34 cellular contexts compared by ENCODE assay signal in genomic region chr14:93316716-93317115, GRCh38. TPM values are rescaled to one million over a fixed set of nuclear protein-coding genes. Genes with fewer than 3 reads are reported as not detected.
DNase-seq lines count a peak whose midpoint lies in the region; ATAC-seq and TF ChIP-seq lines count a peak whose summit lies in the region.
"Had no signal": no experiment of that assay in that cellular context is flagged by ENCODE, and none has a peak within 500 bp of the region (broad histone marks: within the 10 kb centered on the region; RNA-seq: fewer than 3 reads in every experiment).

No MANE protein-coding gene starts in this region.

- H2AFZ ChIP-seq in IMR-90 (replicated peaks; ENCODE audit: low read length, poor library complexity): no peak overlapping the region
- no peak overlapping the region for H2AFZ ChIP-seq in smooth muscle cell (ENCODE audit: low read depth)
- H2AFZ ChIP-seq: PC-9 had no signal

- peaks cover 44% of the 10 kb centered on the region for H3K4me1 Mint-ChIP-seq in activated T-cell treated with anti-CD3 and anti-CD28 coated beads, Interleukin-2, amount 50 U/mL, for 24 hours (ENCODE audit: low read depth)

- CTCF ChIA-PET in IMR-90 (lab: Yijun Ruan, JAX): no interaction called here

- H3K4me1 ChIP-seq in IMR-90 (ENCODE audit: control insufficient read depth, insufficient read depth, low read length): peaks cover 12% of the 10 kb centered on the region
- H3K4me1 ChIP-seq in smooth muscle cell (ENCODE audit: low read depth): peaks cover 3% of the 10 kb centered on the region
- H3K4me1 ChIP-seq in lower lobe of right lung: peaks cover 39% of the 10 kb centered on the region

- H3K9me1 ChIP-seq in IMR-90 (ENCODE audit: insufficient read depth, low read length): peaks cover 8% of the 10 kb centered on the region; the same call in 1 of the 2 replicates

- no peak overlapping the region for H3K27ac Mint-ChIP-seq in activated T-cell treated with anti-CD3 and anti-CD28 coated beads, Interleukin-2, amount 50 U/mL, for 24 hours
- H3K27ac Mint-ChIP-seq: activated CD8-positive, alpha-beta memory T cell treated with anti-CD3 and anti-CD28 coated beads, Interleukin-2, amount 10 ng/mL, durations not matched to agents 7 days and 5 days; memory B cell; nephron progenitor cell; T-helper 17 cell had no signal

- H3K14ac ChIP-seq in IMR-90 (replicated peaks; ENCODE audit: low read depth, low read length): no peak overlapping the region

- dilution Hi-C loops in IMR-90 (cut with HindIII; ENCODE audit: low sequenced_read_pairs, unreplicated experiment): no loop called here

- TF ChIP-seq RAD21 in IMR-90 (IDR thresholded peaks at IDR 0.05; ENCODE audit: low read length): no peak

- ATAC-seq in IMR-90 (ENCODE audit: low read depth): no peak; the same call in 1 of the 2 replicates
- no peak for ATAC-seq in lower lobe of right lung
- ATAC-seq: activated CD8-positive, alpha-beta memory T cell treated with anti-CD3 and anti-CD28 coated beads, Interleukin-2, amount 10 ng/mL, durations not matched to agents 7 days and 5 days; Right ventricle myocardium inferior; T-helper 17 cell had no signal

- no peak overlapping the region for H3K18ac ChIP-seq in IMR-90 (ENCODE audit: low read depth, low read length)

- TF ChIP-seq POLR2A in IMR-90 (IDR thresholded peaks at IDR 0.05; ENCODE audit: low read depth, low read length): no peak

- H4K20me1 ChIP-seq in IMR-90 (ENCODE audit: insufficient read depth, low read length) (peaks cover 38% of the 10 kb centered on the region), smooth muscle cell (ENCODE audit: low read depth) (peaks cover 100% of the 10 kb centered on the region)

- H3K4me3 Mint-ChIP-seq in activated T-cell treated with anti-CD3 and anti-CD28 coated beads, Interleukin-2, amount 50 U/mL, for 24 hours: no peak overlapping the region
- H3K4me3 Mint-ChIP-seq: activated CD8-positive, alpha-beta memory T cell treated with anti-CD3 and anti-CD28 coated beads, Interleukin-2, amount 10 ng/mL, durations not matched to agents 7 days and 5 days; memory B cell; nephron progenitor cell; T-helper 17 cell had no signal

- H3K4ac ChIP-seq in IMR-90 (ENCODE audit: low read depth, low read length): no peak overlapping the region

- DNase-seq in Daoy (ENCODE audit: low read depth) (peak; percentile 19), IMR-90 (peak; percentile 18), fibroblast of gingiva (ENCODE audit: low read depth) (peak; percentile 49), smooth muscle cell (lab: John Stamatoyannopoulos, UW; ENCODE audit: unreplicated experiment) (no peak), lower lobe of right lung (no peak)
- no peak for DNase-seq in activated T-cell treated with anti-CD3 and anti-CD28 coated beads, Interleukin-2, amount 50 U/mL, for 24 hours
- no peak for DNase-seq in central memory CD4-positive, alpha-beta T cell
- DNase-seq: activated CD4-positive, alpha-beta T cell treated with anti-CD3 and anti-CD28 coated beads, Interleukin-2, amount 50 U/mL, for 4 hours; activated CD8-positive, alpha-beta memory T cell treated with anti-CD3 and anti-CD28 coated beads, Interleukin-2, amount 10 ng/mL, durations not matched to agents 7 days and 5 days; activated gamma-delta T cell treated with Interleukin-2 at 50 U/mL for 16 hours; activated T-cell treated with anti-CD3 and anti-CD28 coated beads, Interleukin-2, amount 50 U/mL, for 48 hours; C1 segment of cervical spinal cord; COR-L47; DMS53; GDM1; hippocampal formation; MM.1S; NCI-H1417; NCI-H2029; NCI-H226; NCI-H526 treated with DMSO at 0.1 percent for 48 hours; nephron progenitor cell; NK-92 treated with Interleukin-12 subunit alpha and Interleukin-12 subunit beta, amount 100 ng/mL, for 24 hours; PC-9; spleen; stimulated activated CD8-positive, alpha-beta memory T cell treated with anti-CD3 and anti-CD28 coated beads, Interleukin-4, amount 100 ng/mL, for 48 hours; T-helper 17 cell had no signal

- no peaks in the 10 kb centered on the region for H3K9me3 ChIP-seq in IMR-90 (ENCODE audit: control insufficient read depth, insufficient read depth, low read length)
- H3K9me3 ChIP-seq in smooth muscle cell (replicated peaks; ENCODE audit: low read depth): no peaks in the 10 kb centered on the region
- H3K9me3 ChIP-seq in lower lobe of right lung: no peaks in the 10 kb centered on the region
- H3K9me3 ChIP-seq: right atrium auricular region, spleen, thyroid gland had no signal

- no peaks in the 10 kb centered on the region for H3K27me3 ChIP-seq in IMR-90 (ENCODE audit: control insufficient read depth, insufficient read depth, low read length)
- H3K27me3 ChIP-seq in smooth muscle cell (ENCODE audit: low read depth): no peaks in the 10 kb centered on the region
- no peaks in the 10 kb centered on the region for H3K27me3 ChIP-seq in lower lobe of right lung (ENCODE audit: low read depth)
- H3K27me3 ChIP-seq: right atrium auricular region, spleen, thyroid gland had no signal

- POLR2A ChIA-PET in IMR-90 (lab: Charles Lee; ENCODE audit: unreplicated experiment): no interaction called here

- WGBS in IMR-90 (ENCODE audit: extremely low coverage in 2 of 2, insufficient read length in 1 of 2), 2 experiments: 100% methylated on average over 2 of the region's 4 CpGs; no CpG with 5 or more reads in 1 of the 2 experiments
- WGBS in smooth muscle cell (ENCODE audit: low lambda C conversion rate): 84% methylated on average over 4 of the region's 4 CpGs

- H3K79me1 ChIP-seq in IMR-90 (ENCODE audit: low read depth in 1 of 2, low read length in 2 of 2): peaks cover 17 to 58% of the 10 kb centered on the region in 2 experiments

- peaks cover 14% of the 10 kb centered on the region for H3F3A ChIP-seq in smooth muscle cell (ENCODE audit: low read depth)

- no peak overlapping the region for H3K56ac ChIP-seq in IMR-90 (ENCODE audit: extremely low read depth, insufficient read depth, low read length)

- H3K23ac ChIP-seq in IMR-90 (ENCODE audit: low read depth, low read length): no peak overlapping the region

- no TSS peak for BruUV-seq in IMR-90 (replicated peaks; lab: Mats Ljungman, UMichigan)

- H3K27ac ChIP-seq in IMR-90 (ENCODE audit: insufficient read depth, low read length) (no peak overlapping the region), smooth muscle cell (ENCODE audit: low read depth) (peak overlapping the region; percentile 80), lower lobe of right lung (no peak overlapping the region)
- H3K27ac ChIP-seq: PC-9, right atrium auricular region had no signal

- TF ChIP-seq CTCF in IMR-90 (conservative IDR thresholded peaks at IDR 0.05; ENCODE audit: low read depth, low read length): no peak
- no peak for TF ChIP-seq CTCF in smooth muscle cell (IDR thresholded peaks at IDR 0.05; ENCODE audit: borderline replicate concordance, insufficient read depth, poor library complexity, severe bottlenecking)
- TF ChIP-seq CTCF in lower lobe of right lung (IDR thresholded peaks at IDR 0.05): no peak

- 0 out of 4 replicates have a peak overlapping the region, but pooled peaks of 1 of the 2 experiments have one; percentile 9 for H4K8ac ChIP-seq in IMR-90 (ENCODE audit: low read depth in 2 of 2, low read length in 2 of 2)

- H3K36me3 ChIP-seq in IMR-90 (ENCODE audit: control insufficient read depth, insufficient read depth, low read length): no peaks in the 10 kb centered on the region
- H3K36me3 ChIP-seq in smooth muscle cell (ENCODE audit: low read depth): no peaks in the 10 kb centered on the region
- no peaks in the 10 kb centered on the region for H3K36me3 ChIP-seq in lower lobe of right lung
- H3K36me3 ChIP-seq: right atrium auricular region, thyroid gland had no signal

- intact Hi-C loops in IMR-90 (cut with micrococcal nuclease) (no loop called here), lower lobe of right lung (cut with DNase I) (no loop called here)

- in situ Hi-C loops in IMR-90 (cut with MboI; ENCODE audit: low sequenced_read_pairs): loop anchor here (25.0 kb wide), 1 partner anchor 1804 kb away; the partner anchor contains the start of gene PPP4R3A

- H3K4me2 ChIP-seq in IMR-90 (ENCODE audit: low read depth, low read length) (no peak overlapping the region), smooth muscle cell (peak overlapping the region; percentile 55)
- H3K4me2 ChIP-seq: PC-9 had no signal

- H4K91ac ChIP-seq in IMR-90 (ENCODE audit: insufficient read depth, low read depth, low read length): no peak overlapping the region

- no peak overlapping the region for H2BK20ac ChIP-seq in IMR-90 (ENCODE audit: low read depth, low read length)

- no peak overlapping the region for H4K5ac ChIP-seq in IMR-90 (ENCODE audit: low read depth, low read length)

- H2AK9ac ChIP-seq in IMR-90 (replicated peaks; ENCODE audit: low read depth, low read length, poor library complexity): no peak overlapping the region

- H3K9me3 Mint-ChIP-seq in activated T-cell treated with anti-CD3 and anti-CD28 coated beads, Interleukin-2, amount 50 U/mL, for 24 hours: no peaks in the 10 kb centered on the region
- H3K9me3 Mint-ChIP-seq: memory B cell had no signal

- no peak overlapping the region for H2BK120ac ChIP-seq in IMR-90 (ENCODE audit: low read depth, low read length)

- H3K79me2 ChIP-seq in smooth muscle cell (ENCODE audit: low read depth): peaks cover 92% of the 10 kb centered on the region

- no peak overlapping the region for H2AK5ac ChIP-seq in IMR-90 (ENCODE audit: low read depth, low read length)

- no peak overlapping the region for H3K9ac ChIP-seq in IMR-90 (ENCODE audit: low read depth, low read length)
- H3K9ac ChIP-seq in smooth muscle cell (ENCODE audit: low read depth): no peak overlapping the region

- no peak overlapping the region for H2BK5ac ChIP-seq in IMR-90 (ENCODE audit: low read depth, low read length, poor library complexity, severe bottlenecking)

- H2BK15ac ChIP-seq in IMR-90 (ENCODE audit: low read depth, low read length): no peak overlapping the region

- H3K27me3 Mint-ChIP-seq in activated T-cell treated with anti-CD3 and anti-CD28 coated beads, Interleukin-2, amount 50 U/mL, for 24 hours: no peaks in the 10 kb centered on the region
- H3K27me3 Mint-ChIP-seq: activated CD8-positive, alpha-beta memory T cell treated with anti-CD3 and anti-CD28 coated beads, Interleukin-2, amount 10 ng/mL, durations not matched to agents 7 days and 5 days; memory B cell; T-helper 17 cell had no signal

- H3K4me3 ChIP-seq in IMR-90 (ENCODE audit: insufficient read depth, low read depth, low read length) (no peak overlapping the region), smooth muscle cell (no peak overlapping the region), lower lobe of right lung (no peak overlapping the region)
- H3K4me3 ChIP-seq: K562, PC-9, right atrium auricular region, spleen, thyroid gland had no signal

- H3K36me3 Mint-ChIP-seq in activated T-cell treated with anti-CD3 and anti-CD28 coated beads, Interleukin-2, amount 50 U/mL, for 24 hours (ENCODE audit: low read depth): peaks cover 14% of the 10 kb centered on the region

RNA-seq across cellular contexts. Expression of gene BTBD7, which starts 16.1 kb away (rescaled TPM):
- 15.9 and 16.5 TPM in 2 replicates for total RNA-seq in Daoy (2014; rRNA removed; shearing (Covaris generic))
- total RNA-seq in IMR-90 (2012; rRNA removed): 30.5 and 30.6 TPM in 2 replicates
- 11.9 and 12.3 TPM in 2 replicates for polyA plus RNA-seq in IMR-90 (2012; rRNA removed)
- polyA plus RNA-seq in IMR-90 (2012; cell fraction: cytosol; rRNA removed): 6.0 and 6.6 TPM in 2 replicates
- 10.6 and 22.1 TPM in 2 replicates for polyA plus RNA-seq in IMR-90 (2012; cell fraction: nucleus; rRNA removed; ENCODE audit: low replicate concordance)
- total RNA-seq in smooth muscle cell: 34.7 and 41.3 TPM in 2 replicates
- polyA plus RNA-seq in smooth muscle cell: 14.1 and 25.9 TPM in 2 replicates
- 39.4 TPM for total RNA-seq in lower lobe of right lung

RNA-seq across cellular contexts. Expression of gene COX8C, which starts 30.3 kb away (rescaled TPM):
- not detected in 2 replicates for total RNA-seq in Daoy (2014; rRNA removed; shearing (Covaris generic))
- total RNA-seq in IMR-90 (2012; rRNA removed) (not detected in 2 replicates), smooth muscle cell (not detected in 2 replicates), lower lobe of right lung (not detected)
- polyA plus RNA-seq in IMR-90 (2012; rRNA removed) (not detected in 2 replicates), smooth muscle cell (1.1 TPM in 1 of 2 replicates, not detected in the other)
- polyA plus RNA-seq in IMR-90 (2012; cell fraction: cytosol; rRNA removed): not detected in 2 replicates
- polyA plus RNA-seq in IMR-90 (2012; cell fraction: nucleus; rRNA removed; ENCODE audit: low replicate concordance): not detected in 2 replicates
- total RNA-seq: activated CD8-positive, alpha-beta memory T cell treated with anti-CD3 and anti-CD28 coated beads, Interleukin-2, amount 10 ng/mL, durations not matched to agents 7 days and 5 days; endothelial cell of umbilical vein; K562; PC-9; right atrium auricular region; spleen; T-helper 17 cell; thyroid gland had no signal
- polyA plus RNA-seq: AG04450, endothelial cell of umbilical vein, K562, spleen had no signal

Comparison
In these comparisons a context has a peak if more than half of its experiments do, and no peak if none do; other contexts are left out.
1. DNase-seq: peak in Daoy (single experiment), IMR-90 (single experiment) and fibroblast of gingiva (single experiment); none in smooth muscle cell (single experiment), activated T-cell treated with anti-CD3 and anti-CD28 coated beads, Interleukin-2, amount 50 U/mL, for 24 hours (single experiment), lower lobe of right lung (single experiment) and central memory CD4-positive, alpha-beta T cell (single experiment).